1 cellular context compared by ENCODE assay signal in the genomic region with DNA sequence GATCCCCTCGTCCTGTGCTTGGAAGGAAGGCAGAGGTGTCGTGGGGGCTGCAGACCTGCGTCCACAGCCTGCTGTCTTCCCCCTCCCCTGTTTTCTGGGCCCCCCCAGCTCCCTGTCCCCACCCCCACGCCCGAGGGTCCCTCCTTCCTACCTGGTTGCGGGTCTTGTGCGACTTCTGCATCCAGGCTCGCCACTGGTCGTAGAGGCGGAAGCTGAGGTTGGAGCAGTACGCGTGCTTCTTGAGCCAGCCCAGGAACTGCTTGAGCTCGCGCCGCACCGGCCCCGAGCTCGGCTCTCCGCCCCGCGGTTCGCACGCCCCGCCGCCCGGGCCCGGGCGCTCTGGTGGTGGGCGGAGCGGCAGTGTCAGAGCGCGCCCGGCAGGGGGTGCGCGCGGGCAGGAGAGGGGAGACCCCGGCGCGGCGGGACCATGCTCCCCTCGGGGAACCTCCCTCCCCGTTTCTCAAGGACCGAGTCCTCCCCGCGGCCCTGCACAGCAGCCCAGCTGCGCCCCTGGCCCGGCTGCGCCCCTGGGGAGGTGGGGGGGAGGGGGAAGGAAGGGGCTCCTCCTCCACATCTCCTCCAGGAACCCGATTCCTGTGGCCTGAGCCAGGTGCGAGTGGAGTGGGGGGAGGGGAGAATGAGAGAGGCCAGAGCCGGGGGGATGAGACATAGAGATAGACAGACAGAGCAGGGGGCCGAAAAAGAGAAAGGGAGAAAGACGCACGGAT.
TF ChIP-seq lines count a peak whose summit lies in the region.

No MANE protein-coding gene starts in this region.

TF ChIP-seq in K562, 482 proteins besides CTCF, POLR2A, EP300 and RAD21 (continued from another document and continues in another):
- TF ChIP-seq SP1 (CRISPR knock-in tag; IDR thresholded peaks at IDR 0.05) (0 out of 2 replicates have a peak, but pooled peaks have one; percentile 19), RCOR1 (IDR thresholded peaks at IDR 0.05; ENCODE audit: borderline replicate concordance in 1 of 2, low read depth in 2 of 2, low read length in 2 of 2) (peak in 1 of 2 experiments; percentile 66; a peak in 2 of 4 replicates), SNIP1 (IDR thresholded peaks at IDR 0.05; ENCODE audit: low read depth) (peak; percentile 82), RBFOX2 (IDR thresholded peaks at IDR 0.05; ENCODE audit: low read depth, low read length) (peak; percentile 38; the same call in 1 of the 2 replicates), POU5F1 (IDR thresholded peaks at IDR 0.05; ENCODE audit: borderline replicate concordance, low read depth, low read length, partially characterized antibody) (no peak), CREB1 (IDR thresholded peaks at IDR 0.05) (no peak), CREB1 (CRISPR knock-in tag; IDR thresholded peaks at IDR 0.05) (no peak), CAMTA2 (CRISPR knock-in tag; conservative IDR thresholded peaks at IDR 0.05) (no peak), ZNF384 (IDR thresholded peaks at IDR 0.05; ENCODE audit: low read depth, low read length) (no peak), SMAD2 (IDR thresholded peaks at IDR 0.05; ENCODE audit: low read depth, low read length) (no peak), RB1 (IDR thresholded peaks at IDR 0.05; ENCODE audit: low read depth) (peak; percentile 93), RBM15 (IDR thresholded peaks at IDR 0.05; ENCODE audit: insufficient read depth, low read length) (no peak), ARID1B (IDR thresholded peaks at IDR 0.05) (0 out of 2 replicates have a peak, but pooled peaks have one; percentile 7), ARHGAP35 (IDR thresholded peaks at IDR 0.05; ENCODE audit: partially characterized antibody) (no peak), CREM (IDR thresholded peaks at IDR 0.05; ENCODE audit: low read depth) (peak; percentile 31; the same call in 1 of the 2 replicates), ATF7 (IDR thresholded peaks at IDR 0.05) (peak; percentile 27; the same call in 1 of the 2 replicates), TCF7 (IDR thresholded peaks at IDR 0.05; ENCODE audit: borderline replicate concordance) (no peak), NRF1 (conservative IDR thresholded peaks at IDR 0.05 in 1 of 2, IDR thresholded peaks at IDR 0.05 in 1 of 2) (peak in 1 of 2 experiments; percentile 40; a peak in 2 of 4 replicates), KLF16 (IDR thresholded peaks at IDR 0.05) (peak; percentile 54; the same call in 1 of the 2 replicates), EGR1 (conservative IDR thresholded peaks at IDR 0.05) (peak; percentile 55), SMARCA4 (IDR thresholded peaks at IDR 0.05) (no peak), CBX1 (IDR thresholded peaks at IDR 0.05; ENCODE audit: low read depth) (peak; percentile 60; the same call in 1 of the 2 replicates), ZNF282 (CRISPR knock-in tag; IDR thresholded peaks at IDR 0.05) (no peak), ZNF586 (CRISPR knock-in tag; conservative IDR thresholded peaks at IDR 0.05) (no peak), HDAC1 (IDR thresholded peaks at IDR 0.05) (no peak), TEAD4 (IDR thresholded peaks at IDR 0.05; ENCODE audit: low read length) (no peak), TEAD4 (CRISPR knock-in tag; IDR thresholded peaks at IDR 0.05; ENCODE audit: borderline replicate concordance) (no peak), MYC (IDR thresholded peaks at IDR 0.05; ENCODE audit: low read depth, low read length) (peak; percentile 53; the same call in 1 of the 2 replicates), MYC (CRISPR knock-in tag; IDR thresholded peaks at IDR 0.05; ENCODE audit: borderline replicate concordance, low read depth) (no peak)
- TF ChIP-seq, protein P1, sequence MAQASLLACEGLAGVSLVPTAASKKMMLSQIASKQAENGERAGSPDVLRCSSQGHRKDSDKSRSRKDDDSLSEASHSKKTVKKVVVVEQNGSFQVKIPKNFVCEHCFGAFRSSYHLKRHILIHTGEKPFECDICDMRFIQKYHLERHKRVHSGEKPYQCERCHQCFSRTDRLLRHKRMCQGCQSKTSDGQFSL (CRISPR knock-in tag; IDR thresholded peaks at IDR 0.05) = peak; percentile 38; the same call in 1 of the 2 replicates
- TF ChIP-seq, protein P1 (tag; IDR thresholded peaks at IDR 0.05) = no peak
- TF ChIP-seq, protein P2, sequence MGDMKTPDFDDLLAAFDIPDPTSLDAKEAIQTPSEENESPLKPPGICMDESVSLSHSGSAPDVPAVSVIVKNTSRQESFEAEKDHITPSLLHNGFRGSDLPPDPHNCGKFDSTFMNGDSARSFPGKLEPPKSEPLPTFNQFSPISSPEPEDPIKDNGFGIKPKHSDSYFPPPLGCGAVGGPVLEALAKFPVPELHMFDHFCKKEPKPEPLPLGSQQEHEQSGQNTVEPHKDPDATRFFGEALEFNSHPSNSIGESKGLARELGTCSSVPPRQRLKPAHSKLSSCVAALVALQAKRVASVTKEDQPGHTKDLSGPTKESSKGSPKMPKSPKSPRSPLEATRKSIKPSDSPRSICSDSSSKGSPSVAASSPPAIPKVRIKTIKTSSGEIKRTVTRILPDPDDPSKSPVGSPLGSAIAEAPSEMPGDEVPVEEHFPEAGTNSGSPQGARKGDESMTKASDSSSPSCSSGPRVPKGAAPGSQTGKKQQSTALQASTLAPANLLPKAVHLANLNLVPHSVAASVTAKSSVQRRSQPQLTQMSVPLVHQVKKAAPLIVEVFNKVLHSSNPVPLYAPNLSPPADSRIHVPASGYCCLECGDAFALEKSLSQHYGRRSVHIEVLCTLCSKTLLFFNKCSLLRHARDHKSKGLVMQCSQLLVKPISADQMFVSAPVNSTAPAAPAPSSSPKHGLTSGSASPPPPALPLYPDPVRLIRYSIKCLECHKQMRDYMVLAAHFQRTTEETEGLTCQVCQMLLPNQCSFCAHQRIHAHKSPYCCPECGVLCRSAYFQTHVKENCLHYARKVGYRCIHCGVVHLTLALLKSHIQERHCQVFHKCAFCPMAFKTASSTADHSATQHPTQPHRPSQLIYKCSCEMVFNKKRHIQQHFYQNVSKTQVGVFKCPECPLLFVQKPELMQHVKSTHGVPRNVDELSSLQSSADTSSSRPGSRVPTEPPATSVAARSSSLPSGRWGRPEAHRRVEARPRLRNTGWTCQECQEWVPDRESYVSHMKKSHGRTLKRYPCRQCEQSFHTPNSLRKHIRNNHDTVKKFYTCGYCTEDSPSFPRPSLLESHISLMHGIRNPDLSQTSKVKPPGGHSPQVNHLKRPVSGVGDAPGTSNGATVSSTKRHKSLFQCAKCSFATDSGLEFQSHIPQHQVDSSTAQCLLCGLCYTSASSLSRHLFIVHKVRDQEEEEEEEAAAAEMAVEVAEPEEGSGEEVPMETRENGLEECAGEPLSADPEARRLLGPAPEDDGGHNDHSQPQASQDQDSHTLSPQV (IDR thresholded peaks at IDR 0.05) = 0 out of 2 replicates have a peak, but pooled peaks have one; percentile 25
- TF ChIP-seq, protein P3, sequence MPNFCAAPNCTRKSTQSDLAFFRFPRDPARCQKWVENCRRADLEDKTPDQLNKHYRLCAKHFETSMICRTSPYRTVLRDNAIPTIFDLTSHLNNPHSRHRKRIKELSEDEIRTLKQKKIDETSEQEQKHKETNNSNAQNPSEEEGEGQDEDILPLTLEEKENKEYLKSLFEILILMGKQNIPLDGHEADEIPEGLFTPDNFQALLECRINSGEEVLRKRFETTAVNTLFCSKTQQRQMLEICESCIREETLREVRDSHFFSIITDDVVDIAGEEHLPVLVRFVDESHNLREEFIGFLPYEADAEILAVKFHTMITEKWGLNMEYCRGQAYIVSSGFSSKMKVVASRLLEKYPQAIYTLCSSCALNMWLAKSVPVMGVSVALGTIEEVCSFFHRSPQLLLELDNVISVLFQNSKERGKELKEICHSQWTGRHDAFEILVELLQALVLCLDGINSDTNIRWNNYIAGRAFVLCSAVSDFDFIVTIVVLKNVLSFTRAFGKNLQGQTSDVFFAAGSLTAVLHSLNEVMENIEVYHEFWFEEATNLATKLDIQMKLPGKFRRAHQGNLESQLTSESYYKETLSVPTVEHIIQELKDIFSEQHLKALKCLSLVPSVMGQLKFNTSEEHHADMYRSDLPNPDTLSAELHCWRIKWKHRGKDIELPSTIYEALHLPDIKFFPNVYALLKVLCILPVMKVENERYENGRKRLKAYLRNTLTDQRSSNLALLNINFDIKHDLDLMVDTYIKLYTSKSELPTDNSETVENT (CRISPR knock-in tag; IDR thresholded peaks at IDR 0.05) = peak; percentile 37; the same call in 1 of the 2 replicates
- TF ChIP-seq, protein P4, sequence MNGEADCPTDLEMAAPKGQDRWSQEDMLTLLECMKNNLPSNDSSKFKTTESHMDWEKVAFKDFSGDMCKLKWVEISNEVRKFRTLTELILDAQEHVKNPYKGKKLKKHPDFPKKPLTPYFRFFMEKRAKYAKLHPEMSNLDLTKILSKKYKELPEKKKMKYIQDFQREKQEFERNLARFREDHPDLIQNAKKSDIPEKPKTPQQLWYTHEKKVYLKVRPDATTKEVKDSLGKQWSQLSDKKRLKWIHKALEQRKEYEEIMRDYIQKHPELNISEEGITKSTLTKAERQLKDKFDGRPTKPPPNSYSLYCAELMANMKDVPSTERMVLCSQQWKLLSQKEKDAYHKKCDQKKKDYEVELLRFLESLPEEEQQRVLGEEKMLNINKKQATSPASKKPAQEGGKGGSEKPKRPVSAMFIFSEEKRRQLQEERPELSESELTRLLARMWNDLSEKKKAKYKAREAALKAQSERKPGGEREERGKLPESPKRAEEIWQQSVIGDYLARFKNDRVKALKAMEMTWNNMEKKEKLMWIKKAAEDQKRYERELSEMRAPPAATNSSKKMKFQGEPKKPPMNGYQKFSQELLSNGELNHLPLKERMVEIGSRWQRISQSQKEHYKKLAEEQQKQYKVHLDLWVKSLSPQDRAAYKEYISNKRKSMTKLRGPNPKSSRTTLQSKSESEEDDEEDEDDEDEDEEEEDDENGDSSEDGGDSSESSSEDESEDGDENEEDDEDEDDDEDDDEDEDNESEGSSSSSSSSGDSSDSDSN (IDR thresholded peaks at IDR 0.05; ENCODE audit: borderline replicate concordance in 1 of 2, low read depth in 2 of 2, low read length in 2 of 2) = peak; percentile 98 to 99
- TF ChIP-seq, protein P5, sequence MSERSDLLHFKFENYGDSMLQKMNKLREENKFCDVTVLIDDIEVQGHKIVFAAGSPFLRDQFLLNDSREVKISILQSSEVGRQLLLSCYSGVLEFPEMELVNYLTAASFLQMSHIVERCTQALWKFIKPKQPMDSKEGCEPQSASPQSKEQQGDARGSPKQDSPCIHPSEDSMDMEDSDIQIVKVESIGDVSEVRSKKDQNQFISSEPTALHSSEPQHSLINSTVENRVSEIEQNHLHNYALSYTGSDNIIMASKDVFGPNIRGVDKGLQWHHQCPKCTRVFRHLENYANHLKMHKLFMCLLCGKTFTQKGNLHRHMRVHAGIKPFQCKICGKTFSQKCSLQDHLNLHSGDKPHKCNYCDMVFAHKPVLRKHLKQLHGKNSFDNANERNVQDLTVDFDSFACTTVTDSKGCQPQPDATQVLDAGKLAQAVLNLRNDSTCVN (CRISPR knock-in tag; IDR thresholded peaks at IDR 0.05) = peak; percentile 66; the same call in 1 of the 2 replicates
- TF ChIP-seq, protein P6, sequence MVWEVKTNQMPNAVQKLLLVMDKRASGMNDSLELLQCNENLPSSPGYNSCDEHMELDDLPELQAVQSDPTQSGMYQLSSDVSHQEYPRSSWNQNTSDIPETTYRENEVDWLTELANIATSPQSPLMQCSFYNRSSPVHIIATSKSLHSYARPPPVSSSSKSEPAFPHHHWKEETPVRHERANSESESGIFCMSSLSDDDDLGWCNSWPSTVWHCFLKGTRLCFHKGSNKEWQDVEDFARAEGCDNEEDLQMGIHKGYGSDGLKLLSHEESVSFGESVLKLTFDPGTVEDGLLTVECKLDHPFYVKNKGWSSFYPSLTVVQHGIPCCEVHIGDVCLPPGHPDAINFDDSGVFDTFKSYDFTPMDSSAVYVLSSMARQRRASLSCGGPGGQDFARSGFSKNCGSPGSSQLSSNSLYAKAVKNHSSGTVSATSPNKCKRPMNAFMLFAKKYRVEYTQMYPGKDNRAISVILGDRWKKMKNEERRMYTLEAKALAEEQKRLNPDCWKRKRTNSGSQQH (CRISPR knock-in tag; IDR thresholded peaks at IDR 0.05) = 0 out of 2 replicates have a peak, but pooled peaks have one; percentile 21
- TF ChIP-seq, protein P7, sequence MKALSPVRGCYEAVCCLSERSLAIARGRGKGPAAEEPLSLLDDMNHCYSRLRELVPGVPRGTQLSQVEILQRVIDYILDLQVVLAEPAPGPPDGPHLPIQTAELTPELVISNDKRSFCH (CRISPR knock-in tag; IDR thresholded peaks at IDR 0.05) = no peak
- TF ChIP-seq, protein P7 (tag; IDR thresholded peaks at IDR 0.05) = 0 out of 2 replicates have a peak, but pooled peaks have one; percentile 30
